11 cellular contexts compared by ENCODE assay signal in genomic region chr13:95118541-95119324, GRCh38.
A peak's percentile ranks its signal among the peaks of the same experiment; 100 is the strongest.
DNase-seq lines count a peak whose midpoint lies in the region; ATAC-seq lines count a peak whose summit lies in the region.
"Had no signal": no experiment of that assay in that cellular context is flagged by ENCODE, and none has a peak within 500 bp of the region (broad histone marks: within the 10 kb centered on the region; RNA-seq: fewer than 3 reads in every experiment).

No MANE protein-coding gene starts in this region.

- DNase-seq in ELR (ENCODE audit: low read depth), result peak; percentile 36
- peak; percentile 28 for DNase-seq in M059J (ENCODE audit: low read depth)
- DNase-seq in amniotic epithelial cell (ENCODE audit: low read depth), result peak; percentile 7
- no peak for DNase-seq in EL
- DNase-seq: CD4-positive, CD25-positive, alpha-beta regulatory T cell; CD8-positive, alpha-beta memory T cell; DMS 273 treated with DMSO at 0.1 percent for 48 hours; DMS79 had no signal

- ATAC-seq in GM19463 (IDR thresholded peaks at IDR 0.05; ENCODE audit: unreplicated experiment), result no peak
- ATAC-seq in HG03039 (IDR thresholded peaks at IDR 0.05; ENCODE audit: unreplicated experiment), result no peak
- ATAC-seq: GM23338 had no signal
